31 cellular contexts compared by ENCODE assay signal in genomic region chr1:51780927-51781326, GRCh38.
"Had no signal": no experiment of that assay in that cellular context is flagged by ENCODE, and none has a peak within 500 bp of the region (broad histone marks: within the 10 kb centered on the region; RNA-seq: fewer than 3 reads in every experiment).

No MANE protein-coding gene starts in this region.

- H3K9me3 Mint-ChIP-seq: activated CD4-positive, alpha-beta memory T cell treated with anti-CD3 and anti-CD28 coated beads for 36 hours; activated CD4-positive, alpha-beta T cell treated with anti-CD3 and anti-CD28 coated beads, Interleukin-2, amount 10 ng/mL, durations not matched to agents 24 days and 14 days; activated naive CD4-positive, alpha-beta T cell treated with anti-CD3 and anti-CD28 coated beads, Interleukin-2, amount 10 ng/mL, durations not matched to agents 7 days and 5 days; activated naive CD4-positive, alpha-beta T cell treated with anti-CD3 and anti-CD28 coated beads, Interleukin-2, amount 50 U/mL, for 72 hours; activated naive CD8-positive, alpha-beta T cell treated with anti-CD3 and anti-CD28 coated beads, Interleukin-2, amount 10 ng/mL, durations not matched to agents 7 days and 5 days; activated T-helper 1 cell treated with anti-CD3 and anti-CD28 coated beads, Interleukin-12 subunit alpha, Interleukin-12 subunit beta, Interleukin-2, Interleukin-4 antibody, amounts not matched to agents 30 ng/mL and 10 ng/mL and 1 ng/mL, durations not matched to agents 14 hours and 24 hours and 36 hours; brain; dendritic cell treated with granulocyte-macrophage colony-stimulating factor and Interleukin-4, amounts not matched to agents 40 ng/mL and 50 ng/mL, for 4 days; endodermal cell had no signal

- H3K27me3 Mint-ChIP-seq: activated CD4-positive, alpha-beta memory T cell treated with anti-CD3 and anti-CD28 coated beads for 36 hours; activated CD4-positive, alpha-beta T cell treated with anti-CD3 and anti-CD28 coated beads for 36 hours; activated CD4-positive, alpha-beta T cell treated with anti-CD3 and anti-CD28 coated beads, Interleukin-2, amount 10 ng/mL, durations not matched to agents 24 days and 14 days; activated CD8-positive, alpha-beta memory T cell treated with anti-CD3 and anti-CD28 coated beads, Interleukin-2, amount 10 ng/mL, durations not matched to agents 7 days and 5 days; activated naive CD4-positive, alpha-beta T cell treated with anti-CD3 and anti-CD28 coated beads, Interleukin-2, amount 10 ng/mL, durations not matched to agents 7 days and 5 days; activated naive CD8-positive, alpha-beta T cell treated with anti-CD3 and anti-CD28 coated beads, Interleukin-2, amount 10 ng/mL, durations not matched to agents 7 days and 5 days; brain; dendritic cell treated with granulocyte-macrophage colony-stimulating factor and Interleukin-4, amounts not matched to agents 40 ng/mL and 50 ng/mL, for 4 days had no signal

- H3K27me3 ChIP-seq: ascending aorta, breast epithelium, cardiac muscle cell, dorsolateral prefrontal cortex had no signal

- H3K4me1 Mint-ChIP-seq: activated CD4-positive, alpha-beta T cell treated with anti-CD3 and anti-CD28 coated beads for 36 hours; brain; endodermal cell had no signal

- H3K4me3 ChIP-seq: ascending aorta, breast epithelium, cardiac muscle cell, coronary artery, dorsolateral prefrontal cortex had no signal

- H3K27ac ChIP-seq: ascending aorta, breast epithelium, cardiac muscle cell, coronary artery had no signal

- H3K27ac Mint-ChIP-seq: activated CD4-positive, alpha-beta memory T cell treated with anti-CD3 and anti-CD28 coated beads for 36 hours; activated CD4-positive, alpha-beta T cell treated with anti-CD3 and anti-CD28 coated beads for 36 hours; activated CD4-positive, alpha-beta T cell treated with anti-CD3 and anti-CD28 coated beads, Interleukin-2, amount 10 ng/mL, durations not matched to agents 24 days and 14 days; activated CD8-positive, alpha-beta memory T cell treated with anti-CD3 and anti-CD28 coated beads, Interleukin-2, amount 10 ng/mL, durations not matched to agents 7 days and 5 days; activated naive CD4-positive, alpha-beta T cell treated with anti-CD3 and anti-CD28 coated beads, Interleukin-2, amount 10 ng/mL, durations not matched to agents 7 days and 5 days; activated naive CD8-positive, alpha-beta T cell treated with anti-CD3 and anti-CD28 coated beads, Interleukin-2, amount 10 ng/mL, durations not matched to agents 7 days and 5 days; activated T-helper 1 cell treated with anti-CD3 and anti-CD28 coated beads, Interleukin-12 subunit alpha, Interleukin-12 subunit beta, Interleukin-2, Interleukin-4 antibody, amounts not matched to agents 30 ng/mL and 10 ng/mL and 1 ng/mL, durations not matched to agents 14 hours and 24 hours and 36 hours; dendritic cell treated with granulocyte-macrophage colony-stimulating factor and Interleukin-4, amounts not matched to agents 40 ng/mL and 50 ng/mL, for 4 days; endodermal cell had no signal

- H3K4me3 Mint-ChIP-seq: activated CD4-positive, alpha-beta memory T cell treated with anti-CD3 and anti-CD28 coated beads for 36 hours; activated CD4-positive, alpha-beta T cell treated with anti-CD3 and anti-CD28 coated beads for 36 hours; activated CD4-positive, alpha-beta T cell treated with anti-CD3 and anti-CD28 coated beads, Interleukin-2, amount 10 ng/mL, durations not matched to agents 24 days and 14 days; activated CD8-positive, alpha-beta memory T cell treated with anti-CD3 and anti-CD28 coated beads, Interleukin-2, amount 10 ng/mL, durations not matched to agents 7 days and 5 days; activated CD8-positive, alpha-beta T cell treated with anti-CD3 and anti-CD28 coated beads, Interleukin-2, amount 10 ng/mL, durations not matched to agents 7 days and 5 days; activated naive CD4-positive, alpha-beta T cell treated with anti-CD3 and anti-CD28 coated beads, Interleukin-2, amount 10 ng/mL, durations not matched to agents 7 days and 5 days; activated naive CD8-positive, alpha-beta T cell treated with anti-CD3 and anti-CD28 coated beads, Interleukin-2, amount 10 ng/mL, durations not matched to agents 7 days and 5 days; activated T-helper 1 cell treated with anti-CD3 and anti-CD28 coated beads, Interleukin-12 subunit alpha, Interleukin-12 subunit beta, Interleukin-2, Interleukin-4 antibody, amounts not matched to agents 30 ng/mL and 10 ng/mL and 1 ng/mL, durations not matched to agents 14 hours and 24 hours and 36 hours; brain; dendritic cell treated with granulocyte-macrophage colony-stimulating factor and Interleukin-4, amounts not matched to agents 40 ng/mL and 50 ng/mL, for 4 days; endodermal cell had no signal

- FAIRE-seq: frontal cortex had no signal

- H3K9me3 ChIP-seq: ascending aorta, breast epithelium had no signal

- DNase-seq: activated CD4-positive, alpha-beta memory T cell treated with anti-CD3 and anti-CD28 coated beads for 36 hours; activated CD4-positive, alpha-beta T cell treated with anti-CD3 and anti-CD28 coated beads for 36 hours; activated CD4-positive, alpha-beta T cell treated with anti-CD3 and anti-CD28 coated beads, Interleukin-2, amount 10 ng/mL, durations not matched to agents 24 days and 14 days; activated CD4-positive, CD25-positive, alpha-beta regulatory T cell; activated CD4-positive, CD25-positive, alpha-beta regulatory T cell treated with anti-CD3 and anti-CD28 coated beads, Interleukin-2, amount 50 U/mL, for 72 hours; activated CD8-positive, alpha-beta memory T cell treated with anti-CD3 and anti-CD28 coated beads, Interleukin-2, amount 10 ng/mL, durations not matched to agents 7 days and 5 days; activated CD8-positive, alpha-beta memory T cell treated with anti-CD3 and anti-CD28 coated beads, Interleukin-2, amount 50 U/mL, for 4 hours; activated CD8-positive, alpha-beta T cell treated with anti-CD3 and anti-CD28 coated beads, Interleukin-2, amount 10 ng/mL, durations not matched to agents 7 days and 5 days; activated gamma-delta T cell; activated naive CD4-positive, alpha-beta T cell; activated naive CD4-positive, alpha-beta T cell treated with anti-CD3 and anti-CD28 coated beads, Interleukin-2, amount 10 ng/mL, durations not matched to agents 7 days and 5 days; activated naive CD8-positive, alpha-beta T cell treated with anti-CD3 and anti-CD28 coated beads, Interleukin-2, amount 10 ng/mL, durations not matched to agents 7 days and 5 days; activated T-cell treated with anti-CD3 and anti-CD28 coated beads, Interleukin-2, amount 50 U/mL, for 1 hour; activated T-cell treated with anti-CD3 and anti-CD28 coated beads, Interleukin-2, amount 50 U/mL, for 48 hours; central memory CD4-positive, alpha-beta T cell; dorsolateral prefrontal cortex; effector memory CD4-positive, alpha-beta T cell; endodermal cell; foreskin fibroblast; T-helper 1 cell; T-helper 2 cell had no signal

- H3K4me1 ChIP-seq: ascending aorta, breast epithelium had no signal

- ATAC-seq: activated CD4-positive, alpha-beta T cell treated with anti-CD3 and anti-CD28 coated beads for 36 hours; activated CD8-positive, alpha-beta memory T cell treated with anti-CD3 and anti-CD28 coated beads, Interleukin-2, amount 10 ng/mL, durations not matched to agents 7 days and 5 days; activated CD8-positive, alpha-beta T cell treated with anti-CD3 and anti-CD28 coated beads, Interleukin-2, amount 10 ng/mL, durations not matched to agents 7 days and 5 days; activated naive CD4-positive, alpha-beta T cell treated with anti-CD3 and anti-CD28 coated beads, Interleukin-2, amount 50 U/mL, for 72 hours; esophagus mucosa had no signal
